1 cellular context compared by ENCODE assay signal in genomic region chr12:6200266-6201198, GRCh38.
TF ChIP-seq lines count a peak whose summit lies in the region.

CD9 (plus strand) TSS chr12:6200400; CDS start chr12:6200500, 100 bp downstream.

TF ChIP-seq in HepG2, 621 proteins besides CTCF, POLR2A, EP300 and RAD21 (continued from another document):
- TF ChIP-seq ZNF276 (CRISPR knock-in tag; IDR thresholded peaks at IDR 0.05; ENCODE audit: low read depth) (no peak), ZNF609 (CRISPR knock-in tag; IDR thresholded peaks at IDR 0.05; ENCODE audit: borderline replicate concordance) (no peak), ZNF770 (CRISPR knock-in tag; IDR thresholded peaks at IDR 0.05) (no peak), ZNF235 (CRISPR knock-in tag; IDR thresholded peaks at IDR 0.05; ENCODE audit: borderline replicate concordance) (no peak), RNF2 (conservative IDR thresholded peaks at IDR 0.05; ENCODE audit: low read depth) (no peak), PATZ1 (CRISPR knock-in tag; IDR thresholded peaks at IDR 0.05) (0 out of 2 replicates have a peak, but pooled peaks have one; percentile 18), BRD4 (CRISPR knock-in tag; IDR thresholded peaks at IDR 0.05) (no peak), MXD1 (CRISPR knock-in tag; IDR thresholded peaks at IDR 0.05) (no peak)
